ENCODE assay signal across 22 cellular contexts in genomic region chr3:184395320-184395660, GRCh38. TPM values are rescaled to one million over a fixed set of nuclear protein-coding genes. Genes with fewer than 3 reads are reported as not detected.
DNase-seq lines count a peak whose midpoint lies in the region; ATAC-seq, FAIRE-seq and TF ChIP-seq lines count a peak whose summit lies in the region.
"Had no signal": no experiment of that assay in that cellular context is flagged by ENCODE, and none has a peak within 500 bp of the region (broad histone marks: within the 10 kb centered on the region; RNA-seq: fewer than 3 reads in every experiment).

No MANE protein-coding gene starts in this region.

- no peaks in the 10 kb centered on the region for H3K9me2 ChIP-seq in GM23338 (ENCODE audit: insufficient read depth)

- H3K4me3 ChIP-seq in GM23338 (no peak overlapping the region), pancreas (no peak overlapping the region), suprapubic skin (no peak overlapping the region)
- H3K4me3 ChIP-seq: PC-9 had no signal

- H3K9me3 Mint-ChIP-seq in GM23338, result no peaks in the 10 kb centered on the region
- no peaks in the 10 kb centered on the region for H3K9me3 Mint-ChIP-seq in chondrocyte (ENCODE audit: low read depth)
- H3K9me3 Mint-ChIP-seq: CD8-positive, alpha-beta memory T cell; H9 had no signal

- no peaks in the 10 kb centered on the region for H3K36me3 ChIP-seq in GM23338 (ENCODE audit: insufficient read depth)
- H3K36me3 ChIP-seq in pancreas, result no peaks in the 10 kb centered on the region
- no peaks in the 10 kb centered on the region for H3K36me3 ChIP-seq in suprapubic skin

- 43 to 57% methylated on average over 5 of the region's 5 CpGs for whole genome bisulfite sequencing in pancreas, 2 donors
- 76% methylated on average over 5 of the region's 5 CpGs for WGBS in suprapubic skin

- DNase-seq in GM23338 (ENCODE audit: low spot score) (no peak), NCI-H510A treated with DMSO at 0.1 percent for 48 hours (lab: John Stamatoyannopoulos, UW) (peak; percentile 72), chondrocyte (ENCODE audit: low spot score) (peak; percentile 44), pancreas (peak; percentile 74 to 91 (median 82)), NCI-H446 (lab: John Stamatoyannopoulos, UW) (no peak), suprapubic skin (ENCODE audit: low spot score in 2 of 2) (no peak)
- DNase-seq: ACHN, C1 segment of cervical spinal cord, DND-41, H9, IMR-90, NCI-H1048, NCI-H1436, NCI-H2029, NCI-H2171 treated with DMSO at 0.1 percent for 48 hours, NCI-H446 treated with DMSO at 0.1 percent for 48 hours, NCI-H82, PC-9 had no signal

- no peaks in the 10 kb centered on the region; the same call in 1 of the 2 replicates for H3K4me1 ChIP-seq in GM23338 (ENCODE audit: insufficient read depth)
- H3K4me1 ChIP-seq in pancreas, result peaks cover 0 to 7% (median 0%) of the 10 kb centered on the region in 3 donors
- H3K4me1 ChIP-seq in suprapubic skin, result no peaks in the 10 kb centered on the region

- no peaks in the 10 kb centered on the region for H3K36me3 Mint-ChIP-seq in GM23338 (ENCODE audit: low read depth)
- peaks cover 2% of the 10 kb centered on the region for H3K36me3 Mint-ChIP-seq in chondrocyte (ENCODE audit: low read depth)
- H3K36me3 Mint-ChIP-seq: CD8-positive, alpha-beta memory T cell had no signal

- no peak for TF ChIP-seq EP300 in suprapubic skin (IDR thresholded peaks at IDR 0.05)

- ATAC-seq in GM23338, result no peak
- peak; percentile 88 to 98 (median 96) for ATAC-seq in pancreas
- no peak for ATAC-seq in GM21786 (IDR thresholded peaks at IDR 0.05; ENCODE audit: unreplicated experiment)

- no peaks in the 10 kb centered on the region for H4K20me1 ChIP-seq in GM23338 (replicated peaks; ENCODE audit: insufficient read depth)

- H3F3A ChIP-seq in GM23338 (replicated peaks; ENCODE audit: low read depth), result no peaks in the 10 kb centered on the region

- TF ChIP-seq CTCF in GM23338 (conservative IDR thresholded peaks at IDR 0.05; ENCODE audit: low read depth in 2 of 2), result no peak
- no peak for TF ChIP-seq CTCF in chondrocyte (IDR thresholded peaks at IDR 0.05)
- TF ChIP-seq CTCF in pancreas (IDR thresholded peaks at IDR 0.05), result no peak
- TF ChIP-seq CTCF in suprapubic skin (IDR thresholded peaks at IDR 0.05), result no peak

- FAIRE-seq in pancreas (lab: Jason Lieb, UNC), result no peak
- FAIRE-seq: HTR-8/SVneo had no signal

- H3K27me3 Mint-ChIP-seq in GM23338 (ENCODE audit: insufficient read depth, low read depth, poor library complexity), result peaks cover 15% of the 10 kb centered on the region
- H3K27me3 Mint-ChIP-seq in chondrocyte (ENCODE audit: low read depth), result peaks cover 13% of the 10 kb centered on the region

- no peak overlapping the region for H3K27ac ChIP-seq in GM23338 (ENCODE audit: low read depth)
- peak overlapping the region in 2 of 4 donors; percentile 16 to 31 for H3K27ac ChIP-seq in pancreas
- no peak overlapping the region for H3K27ac ChIP-seq in suprapubic skin
- H3K27ac ChIP-seq: PC-9 had no signal

- no peak overlapping the region for H3K4me2 ChIP-seq in GM23338
- H3K4me2 ChIP-seq: PC-9 had no signal

- no peaks in the 10 kb centered on the region for H3K79me2 ChIP-seq in GM23338 (replicated peaks; ENCODE audit: insufficient read depth)

- H3K4me1 Mint-ChIP-seq in GM23338 (peaks cover 7% of the 10 kb centered on the region; the same call in 1 of the 3 replicates), chondrocyte (ENCODE audit: low read depth) (peaks cover 5% of the 10 kb centered on the region)
- H3K4me1 Mint-ChIP-seq: CD8-positive, alpha-beta memory T cell had no signal

- TF ChIP-seq POLR2A in suprapubic skin (IDR thresholded peaks at IDR 0.05), result no peak

- 0 out of 2 replicates have a peak overlapping the region, but pooled peaks have one; percentile 47 for H2AFZ ChIP-seq in GM23338
- H2AFZ ChIP-seq: PC-9 had no signal

- intact Hi-C loops in pancreas (cut with DNase I), result no loop called here

- H3K4me3 Mint-ChIP-seq in GM23338 (no peak overlapping the region), chondrocyte (ENCODE audit: unreplicated experiment) (no peak overlapping the region)
- H3K4me3 Mint-ChIP-seq: CD8-positive, alpha-beta memory T cell; H9 had no signal

- H3K9me3 ChIP-seq in pancreas (no peaks in the 10 kb centered on the region), suprapubic skin (no peaks in the 10 kb centered on the region)

- H3K27me3 ChIP-seq in GM23338 (ENCODE audit: insufficient read depth) (no peaks in the 10 kb centered on the region), pancreas (no peaks in the 10 kb centered on the region), suprapubic skin (no peaks in the 10 kb centered on the region)

- H3K27ac Mint-ChIP-seq in GM23338, result no peak overlapping the region
- peak overlapping the region; percentile 45 for H3K27ac Mint-ChIP-seq in chondrocyte (ENCODE audit: unreplicated experiment)

TF ChIP-seq in GM23338, 12 proteins besides CTCF, POLR2A, EP300 and RAD21 (continues in another document):
- TF ChIP-seq ZNF114 (CRISPR knock-in tag; IDR thresholded peaks at IDR 0.05) (no peak), STAT1 (IDR thresholded peaks at IDR 0.05; ENCODE audit: unreplicated experiment) (no peak), NANOG (IDR thresholded peaks at IDR 0.05; ENCODE audit: borderline replicate concordance) (no peak), CREB1 (CRISPR knock-in tag; IDR thresholded peaks at IDR 0.05; ENCODE audit: low read depth) (no peak), REST (IDR thresholded peaks at IDR 0.05; ENCODE audit: unreplicated experiment) (no peak), EZH2phosphoT487 (IDR thresholded peaks at IDR 0.05; ENCODE audit: unreplicated experiment) (no peak), ZNF331 (CRISPR knock-in tag; IDR thresholded peaks at IDR 0.05; ENCODE audit: low read depth) (no peak), ETS1 (IDR thresholded peaks at IDR 0.05) (no peak)

RNA-seq across cellular contexts. Expression of gene CHRD, which starts 15.4 kb away (rescaled TPM):
- total RNA-seq in GM23338 (2014; rRNA removed; shearing (Covaris generic)), result 0.66 and 1.1 TPM in 2 replicates
- polyA plus RNA-seq in GM23338 (2016; fragmentation: Nextera tagmentation; extraction: Ambion mirVana) (0.23 and 0.34 TPM in 2 replicates), pancreas (10 to 100 TPM; 23.3 to 96.7 TPM)
- total RNA-seq in chondrocyte (1.4 to 4.7 TPM (median 1.5 TPM) in 3 replicates), pancreas (10 to 100 TPM; 11.0 to 31.4 (median 17.3) TPM), suprapubic skin (10 to 100 TPM in 1 of 4 donors, 1 to 10 TPM in 3; 1.1 to 10.1 (median 4.2) TPM)
- total RNA-seq: MCF 10A, PC-9 had no signal
- polyA plus RNA-seq: CD8-positive, alpha-beta memory T cell had no signal

RNA-seq across cellular contexts. Expression of gene THPO, which starts 17.3 kb away (rescaled TPM):
- 0.14 and 0.97 TPM in 2 replicates for total RNA-seq in GM23338 (2014; rRNA removed; shearing (Covaris generic))
- polyA plus RNA-seq in GM23338 (2016; fragmentation: Nextera tagmentation; extraction: Ambion mirVana) (0.47 and 1.9 TPM in 2 replicates), pancreas (1 to 10 TPM in 1 of 2 donors, under 1 TPM in 1; 0.40 to 1.3 TPM)
- total RNA-seq in chondrocyte (not detected in 3 replicates), pancreas (under 1 TPM in 5 of 6 donors, not detected in 1; 0.28 to 0.72 (median 0.54) TPM), suprapubic skin (under 1 TPM in 1 of 4 donors, not detected in 3; 0.93 TPM)
- total RNA-seq: CD8-positive, alpha-beta memory T cell; IMR-90; MCF 10A; PC-9 had no signal
- polyA plus RNA-seq: CD8-positive, alpha-beta memory T cell; IMR-90 had no signal

RNA-seq across cellular contexts. Expression of gene POLR2H, which starts 33.8 kb away (rescaled TPM):
- 182 and 199 TPM in 2 replicates for total RNA-seq in GM23338 (2014; rRNA removed; shearing (Covaris generic))
- polyA plus RNA-seq in GM23338 (2016; fragmentation: Nextera tagmentation; extraction: Ambion mirVana) (190 and 205 TPM in 2 replicates), pancreas (100 to 1,000 TPM in 1 of 2 donors, 10 to 100 TPM in 1; 98.0 to 116 TPM)
- total RNA-seq in chondrocyte (49.8 to 71.0 TPM (median 50.4 TPM) in 3 replicates), pancreas (10 to 100 TPM; 19.7 to 38.2 (median 25.7) TPM), suprapubic skin (100 to 1,000 TPM in 1 of 4 donors, 10 to 100 TPM in 3; 42.4 to 116 (median 66.2) TPM)

RNA-seq across cellular contexts. Expression of gene CLCN2, which starts 33.9 kb away (rescaled TPM):
- 9.2 and 10.7 TPM in 2 replicates for total RNA-seq in GM23338 (2014; rRNA removed; shearing (Covaris generic))
- polyA plus RNA-seq in GM23338 (2016; fragmentation: Nextera tagmentation; extraction: Ambion mirVana), result 5.4 and 7.0 TPM in 2 replicates
- total RNA-seq in chondrocyte, result 3.1 to 6.5 TPM (median 3.1 TPM) in 3 replicates
- total RNA-seq in pancreas, result 1 to 10 TPM; 4.9 to 9.2 (median 6.2) TPM
- polyA plus RNA-seq in pancreas, result 10 to 100 TPM; 22.2 to 25.5 TPM
- total RNA-seq in suprapubic skin, result 1 to 10 TPM; 2.1 to 7.9 (median 3.5) TPM

RNA-seq across cellular contexts. Expression of gene FAM131A, which starts 57.9 kb away (rescaled TPM):
- 14.8 and 31.8 TPM in 2 replicates for total RNA-seq in GM23338 (2014; rRNA removed; shearing (Covaris generic))
- polyA plus RNA-seq in GM23338 (2016; fragmentation: Nextera tagmentation; extraction: Ambion mirVana), result 6.7 and 9.6 TPM in 2 replicates
- total RNA-seq in chondrocyte, result 13.4 to 15.3 TPM (median 13.4 TPM) in 3 replicates
- total RNA-seq in pancreas, result 1 to 10 TPM; 4.0 to 7.9 (median 6.4) TPM
- 10 to 100 TPM; 12.7 to 22.5 TPM for polyA plus RNA-seq in pancreas
- 10 to 100 TPM; 54.4 to 77.9 (median 65.3) TPM for total RNA-seq in suprapubic skin

Comparison
In these comparisons a context has a peak if more than half of its experiments do, and no peak if none do; other contexts are left out.
1. ATAC-seq: peak in pancreas (4 of 4); none in GM23338 (single experiment) and GM21786 (single experiment).
2. DNase-seq: peak in NCI-H510A treated with DMSO at 0.1 percent for 48 hours (single experiment), chondrocyte (single experiment) and pancreas (6 of 6); none in GM23338 (single experiment), NCI-H446 (0 of 2) and suprapubic skin (0 of 2).